ENCODE assay signal across 1 cellular context in genomic region chr7:75878769-75879596, GRCh38.
A peak's percentile ranks its signal among the peaks of the same experiment; 100 is the strongest.
TF ChIP-seq lines count a peak whose summit lies in the region.

Gene RHBDD2, plus strand, starts transcription at chr7:75879034. Its CDS starts 49 bp downstream, at chr7:75879083.

TF ChIP-seq in HepG2, 621 proteins besides CTCF, POLR2A, EP300 and RAD21 (continued from another document and continues in another):
- no peak for TF ChIP-seq KIAA2018 (CRISPR knock-in tag; IDR thresholded peaks at IDR 0.05; ENCODE audit: borderline replicate concordance)
- TF ChIP-seq FOXK2 (IDR thresholded peaks at IDR 0.05) = no peak
- TF ChIP-seq NFE2 (CRISPR knock-in tag; IDR thresholded peaks at IDR 0.05) = no peak
- no peak for TF ChIP-seq NR1H2 (CRISPR knock-in tag; IDR thresholded peaks at IDR 0.05; ENCODE audit: borderline replicate concordance, low read depth)
- TF ChIP-seq DDIT3 (CRISPR knock-in tag; IDR thresholded peaks at IDR 0.05) = no peak
- no peak for TF ChIP-seq AGO2 (optimal IDR thresholded peaks at IDR 0.05; ENCODE audit: low read depth, low read length)
- no peak for TF ChIP-seq NFE2L1 (CRISPR knock-in tag; IDR thresholded peaks at IDR 0.05; ENCODE audit: borderline replicate concordance)
- 0 out of 2 replicates have a peak, but pooled peaks have one; percentile 62 for TF ChIP-seq ZNF564 (CRISPR knock-in tag; IDR thresholded peaks at IDR 0.05)
- TF ChIP-seq ZNF556 (CRISPR knock-in tag; IDR thresholded peaks at IDR 0.05; ENCODE audit: borderline replicate concordance) = peak; percentile 33; the same call in 1 of the 2 replicates
- TF ChIP-seq ZXDC (CRISPR knock-in tag; IDR thresholded peaks at IDR 0.05) = peak; percentile 69; the same call in 1 of the 2 replicates
- TF ChIP-seq NFATC3 (CRISPR knock-in tag; IDR thresholded peaks at IDR 0.05) = 0 out of 2 replicates have a peak, but pooled peaks have one; percentile 26
- TF ChIP-seq FUBP1 (CRISPR knock-in tag; IDR thresholded peaks at IDR 0.05; ENCODE audit: borderline replicate concordance) = 0 out of 2 replicates have a peak, but pooled peaks have one; percentile 48
- TF ChIP-seq SNRNP70 (IDR thresholded peaks at IDR 0.05; ENCODE audit: low read depth, low read length) = no peak
- peak; percentile 90 for TF ChIP-seq GABPB1 (CRISPR knock-in tag; IDR thresholded peaks at IDR 0.05)
- TF ChIP-seq MAFK (conservative IDR thresholded peaks at IDR 0.05 in 1 of 2, IDR thresholded peaks at IDR 0.05 in 1 of 2; ENCODE audit: low read length in 2 of 2) = no peak
- no peak for TF ChIP-seq TMF1 (CRISPR knock-in tag; IDR thresholded peaks at IDR 0.05; ENCODE audit: low read depth)
- no peak for TF ChIP-seq ZNF841 (CRISPR knock-in tag; IDR thresholded peaks at IDR 0.05; ENCODE audit: borderline replicate concordance)
- TF ChIP-seq ZNF703 (CRISPR knock-in tag; IDR thresholded peaks at IDR 0.05; ENCODE audit: borderline replicate concordance) = 0 out of 2 replicates have a peak, but pooled peaks have one; percentile 33
- TF ChIP-seq TRAFD1 (CRISPR knock-in tag; IDR thresholded peaks at IDR 0.05; ENCODE audit: borderline replicate concordance) = no peak
- TF ChIP-seq TIGD3 (CRISPR knock-in tag; IDR thresholded peaks at IDR 0.05; ENCODE audit: borderline replicate concordance) = 0 out of 2 replicates have a peak, but pooled peaks have one; percentile 25
- TF ChIP-seq ZNF484 (CRISPR knock-in tag; IDR thresholded peaks at IDR 0.05; ENCODE audit: borderline replicate concordance, low read depth) = no peak
- peak; percentile 65; the same call in 1 of the 2 replicates for TF ChIP-seq ZNF234 (CRISPR knock-in tag; conservative IDR thresholded peaks at IDR 0.05)
- TF ChIP-seq NPAS2 (CRISPR knock-in tag; IDR thresholded peaks at IDR 0.05; ENCODE audit: borderline replicate concordance) = no peak
- TF ChIP-seq HDAC1 (CRISPR knock-in tag; IDR thresholded peaks at IDR 0.05) = peak; percentile 92; the same call in 1 of the 2 replicates
- TF ChIP-seq SIX4 (CRISPR knock-in tag; IDR thresholded peaks at IDR 0.05) = no peak
- TF ChIP-seq FLYWCH1 (CRISPR knock-in tag; IDR thresholded peaks at IDR 0.05) = no peak
- no peak for TF ChIP-seq TOPORS (CRISPR knock-in tag; IDR thresholded peaks at IDR 0.05)
- TF ChIP-seq MLLT10 (CRISPR knock-in tag; IDR thresholded peaks at IDR 0.05) = no peak
- TF ChIP-seq HDAC2 (CRISPR knock-in tag; IDR thresholded peaks at IDR 0.05) = no peak; the same call in 1 of the 2 replicates
- 0 out of 2 replicates have a peak, but pooled peaks have one; percentile 81 for TF ChIP-seq CENPT (CRISPR knock-in tag; IDR thresholded peaks at IDR 0.05; ENCODE audit: low read depth)
- TF ChIP-seq ZNF746 (CRISPR knock-in tag; IDR thresholded peaks at IDR 0.05) = 0 out of 2 replicates have a peak, but pooled peaks have one; percentile 23
- TF ChIP-seq CSRNP2 (CRISPR knock-in tag; conservative IDR thresholded peaks at IDR 0.05; ENCODE audit: low read depth) = no peak
- TF ChIP-seq PAX8 (CRISPR knock-in tag; IDR thresholded peaks at IDR 0.05; ENCODE audit: borderline replicate concordance) = peak; percentile 63; the same call in 1 of the 2 replicates
- TF ChIP-seq ZKSCAN1 (IDR thresholded peaks at IDR 0.05; ENCODE audit: low read length) = no peak
- TF ChIP-seq MAFG (CRISPR knock-in tag; IDR thresholded peaks at IDR 0.05) = no peak
- no peak for TF ChIP-seq TAF15 (IDR thresholded peaks at IDR 0.05; ENCODE audit: low read depth, low read length, poor library complexity, severe bottlenecking)
- TF ChIP-seq FOXA3 (CRISPR knock-in tag; IDR thresholded peaks at IDR 0.05) = peak; percentile 36; the same call in 1 of the 2 replicates
- TF ChIP-seq ZNF570 (CRISPR knock-in tag; IDR thresholded peaks at IDR 0.05; ENCODE audit: borderline replicate concordance) = no peak
- no peak; the same call in 1 of the 2 replicates for TF ChIP-seq ZMAT5 (CRISPR knock-in tag; IDR thresholded peaks at IDR 0.05; ENCODE audit: borderline replicate concordance, low read depth)
- peak; percentile 64; the same call in 1 of the 2 replicates for TF ChIP-seq ETS1 (CRISPR knock-in tag; IDR thresholded peaks at IDR 0.05)
